In the genomic region with DNA sequence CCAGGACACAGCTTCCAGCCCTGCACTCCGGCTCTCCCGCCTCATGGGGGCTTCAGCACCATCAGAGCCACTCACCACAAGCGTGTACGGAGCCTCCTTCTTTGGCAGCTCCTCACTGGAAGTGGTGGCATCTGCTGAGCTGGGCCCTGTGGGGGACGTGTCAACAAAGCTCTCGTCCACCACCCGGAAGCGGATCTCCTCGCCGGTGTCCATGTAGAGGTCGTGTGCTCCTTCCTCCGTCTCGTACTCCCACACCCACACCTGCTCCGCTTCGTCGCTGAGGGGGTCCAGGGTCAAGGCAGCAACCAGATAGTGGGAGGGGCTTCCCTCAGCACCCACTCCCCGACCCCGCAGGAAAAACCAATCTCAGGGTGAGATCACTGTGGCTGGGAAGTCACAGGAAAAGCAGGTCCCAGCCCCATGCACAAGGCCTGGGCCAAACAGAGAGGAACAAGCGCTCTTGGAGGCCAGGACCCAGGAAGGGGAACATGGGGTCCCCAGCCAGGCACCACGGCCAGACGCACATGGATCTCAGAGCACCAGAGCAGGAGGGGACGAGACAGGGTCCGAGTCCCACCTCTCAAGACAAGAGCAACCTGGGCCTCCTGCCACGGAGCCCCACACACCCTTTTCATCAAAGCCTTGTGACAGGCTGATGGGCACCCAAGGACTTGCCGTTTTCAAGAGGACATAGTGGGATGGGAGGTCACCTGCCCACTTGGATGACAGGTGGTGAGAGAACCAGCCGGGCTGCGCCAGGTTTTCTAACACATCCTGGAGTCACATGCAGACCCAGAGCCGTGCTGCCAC, we compare ENCODE assay signal across 21 cellular contexts. TPM values are rescaled to one million over a fixed set of nuclear protein-coding genes. Genes with fewer than 3 reads are reported as not detected.
DNase-seq lines count a peak whose midpoint lies in the region; ATAC-seq, FAIRE-seq and TF ChIP-seq lines count a peak whose summit lies in the region.
"Had no signal": no experiment of that assay in that cellular context is flagged by ENCODE, and none has a peak within 500 bp of the region (broad histone marks: within the 10 kb centered on the region; RNA-seq: fewer than 3 reads in every experiment).

No MANE protein-coding gene starts in this region.

- 95 to 96% methylated on average over 23 to 28 of the region's 28 CpGs for WGBS in endodermal cell (ENCODE audit: insufficient coverage in 1 of 2, insufficient read length in 1 of 2), 2 experiments
- WGBS in neuronal stem cell (ENCODE audit: extremely low coverage in 2 of 2, insufficient read length in 2 of 2, insufficient replicate concordance in 1 of 2), 2 donors: no CpG with 5 or more reads among the region's 28 CpGs

- DNase-seq in T-helper 17 cell: no peak
- no peak for DNase-seq in endodermal cell
- DNase-seq in neuronal stem cell (ENCODE audit: low spot score): no peak
- DNase-seq in DMS114 treated with DMSO at 0.1 percent for 48 hours (lab: John Stamatoyannopoulos, UW; ENCODE audit: unreplicated experiment): no peak
- no peak for DNase-seq in NCI-H2107 treated with DMSO at 0.1 percent for 48 hours (lab: John Stamatoyannopoulos, UW; ENCODE audit: unreplicated experiment)
- no peak for DNase-seq in vagina (ENCODE audit: extremely low spot score in 2 of 2)
- no peak for DNase-seq in GM19239 (ENCODE audit: insufficient read length, low spot score)
- DNase-seq: activated CD4-positive, alpha-beta T cell treated with anti-CD3 and anti-CD28 coated beads, Interleukin-2, amount 10 ng/mL, durations not matched to agents 24 days and 14 days; activated CD8-positive, alpha-beta memory T cell treated with anti-CD3 and anti-CD28 coated beads, Interleukin-2, amount 50 U/mL, for 48 hours; activated naive CD4-positive, alpha-beta T cell; CD4-positive, alpha-beta T cell; DMS79; esophagus squamous epithelium; naive B cell; NCI-H345; transverse colon had no signal

- no peak overlapping the region for H3K14ac ChIP-seq in neuronal stem cell (ENCODE audit: low read length)

- TF ChIP-seq POLR2A in vagina (IDR thresholded peaks at IDR 0.05): no peak

- peaks cover 2% of the 10 kb centered on the region for H3K4me1 ChIP-seq in endodermal cell (ENCODE audit: control insufficient read depth, insufficient read depth, low read length)
- no peaks in the 10 kb centered on the region for H3K4me1 ChIP-seq in neuronal stem cell (ENCODE audit: control insufficient read depth in 2 of 2, insufficient read depth in 1 of 2, low read depth in 1 of 2, low read length in 2 of 2)
- H3K4me1 ChIP-seq in vagina: peaks cover 7% of the 10 kb centered on the region

- H3K27ac ChIP-seq in 22Rv1 (peak overlapping the region; percentile 26; the same call in 1 of the 2 replicates), endodermal cell (ENCODE audit: low read depth, low read length) (no peak overlapping the region), neuronal stem cell (replicated peaks; ENCODE audit: low read length) (no peak overlapping the region), vagina (no peak overlapping the region)
- H3K27ac ChIP-seq: transverse colon had no signal

- H3K27ac Mint-ChIP-seq in T-helper 17 cell (peak overlapping the region; percentile 39), endodermal cell (peak overlapping the region; percentile 70)
- H3K27ac Mint-ChIP-seq: activated CD4-positive, alpha-beta T cell treated with anti-CD3 and anti-CD28 coated beads, Interleukin-2, amount 10 ng/mL, durations not matched to agents 24 days and 14 days; CD4-positive, alpha-beta T cell; GM23338 had no signal

- no peak overlapping the region for H2BK5ac ChIP-seq in neuronal stem cell (ENCODE audit: low read length)

- no peaks in the 10 kb centered on the region for H3K9me3 ChIP-seq in T-helper 17 cell (ENCODE audit: control insufficient read depth, low read length, poor library complexity, severe bottlenecking)
- H3K9me3 ChIP-seq in endodermal cell (ENCODE audit: control insufficient read depth, low read length): no peaks in the 10 kb centered on the region
- H3K9me3 ChIP-seq in neuronal stem cell (replicated peaks in 1 of 2; ENCODE audit: control insufficient read depth in 2 of 2, insufficient read depth in 1 of 2, low read depth in 1 of 2, low read length in 2 of 2): no peaks in the 10 kb centered on the region
- no peaks in the 10 kb centered on the region for H3K9me3 ChIP-seq in vagina
- H3K9me3 ChIP-seq: esophagus squamous epithelium, transverse colon had no signal

- peak overlapping the region; percentile 58 for H3K23ac ChIP-seq in neuronal stem cell (ENCODE audit: low read depth, low read length, poor library complexity)

- H3K36me3 ChIP-seq in endodermal cell (ENCODE audit: control insufficient read depth, insufficient read depth, low read length) (peaks cover 65% of the 10 kb centered on the region), neuronal stem cell (replicated peaks in 1 of 2; ENCODE audit: control insufficient read depth in 2 of 2, insufficient read depth in 2 of 2, low read length in 2 of 2) (peaks cover 54 to 86% of the 10 kb centered on the region in 2 donors), vagina (peaks cover 0 to 39% of the 10 kb centered on the region in 2 donors)

- H3K4me3 Mint-ChIP-seq in T-helper 17 cell (peak overlapping the region; percentile 15), endodermal cell (no peak overlapping the region)
- H3K4me3 Mint-ChIP-seq: activated CD4-positive, alpha-beta T cell treated with anti-CD3 and anti-CD28 coated beads, Interleukin-2, amount 10 ng/mL, durations not matched to agents 24 days and 14 days; CD4-positive, alpha-beta T cell; GM23338 had no signal

- H2AK5ac ChIP-seq in neuronal stem cell (ENCODE audit: low read depth, low read length): no peak overlapping the region

- H3K9me3 Mint-ChIP-seq in endodermal cell: no peaks in the 10 kb centered on the region
- H3K9me3 Mint-ChIP-seq: activated CD4-positive, alpha-beta T cell treated with anti-CD3 and anti-CD28 coated beads, Interleukin-2, amount 10 ng/mL, durations not matched to agents 24 days and 14 days; CD4-positive, alpha-beta T cell; GM23338; naive B cell had no signal

- peaks cover 9% of the 10 kb centered on the region for H3K4me1 Mint-ChIP-seq in T-helper 17 cell
- H3K4me1 Mint-ChIP-seq in endodermal cell: no peaks in the 10 kb centered on the region
- H3K4me1 Mint-ChIP-seq: activated CD4-positive, alpha-beta T cell treated with anti-CD3 and anti-CD28 coated beads, Interleukin-2, amount 10 ng/mL, durations not matched to agents 24 days and 14 days had no signal

- no peak overlapping the region for H3K18ac ChIP-seq in neuronal stem cell (ENCODE audit: low read length)

- TF ChIP-seq CTCF in 22Rv1 (IDR thresholded peaks at IDR 0.05): no peak
- TF ChIP-seq CTCF in endodermal cell (conservative IDR thresholded peaks at IDR 0.05): no peak
- TF ChIP-seq CTCF in vagina (IDR thresholded peaks at IDR 0.05): no peak

- ATAC-seq in T-helper 17 cell: no peak
- ATAC-seq: GM23338 had no signal

- H3K36me3 Mint-ChIP-seq in T-helper 17 cell (ENCODE audit: low read depth) (peaks cover 4% of the 10 kb centered on the region), endodermal cell (ENCODE audit: low read depth) (peaks cover 52% of the 10 kb centered on the region)

- peaks cover 16% of the 10 kb centered on the region for H3K79me1 ChIP-seq in neuronal stem cell (ENCODE audit: low read depth, low read length)

- H3K27me3 ChIP-seq in endodermal cell (ENCODE audit: control insufficient read depth, insufficient read depth, low read length, poor library complexity, severe bottlenecking) (no peaks in the 10 kb centered on the region), neuronal stem cell (ENCODE audit: control insufficient read depth in 3 of 3, insufficient read depth in 3 of 3, low read depth in 1 of 3, low read length in 3 of 3) (no peaks in the 10 kb centered on the region), vagina (no peaks in the 10 kb centered on the region)
- H3K27me3 ChIP-seq: esophagus squamous epithelium, transverse colon had no signal

- H3K4me3 ChIP-seq in endodermal cell (ENCODE audit: low read length) (no peak overlapping the region), neuronal stem cell (ENCODE audit: low read length in 2 of 2) (peak overlapping the region in 1 of 2 donors; percentile 39), vagina (no peak overlapping the region)
- H3K4me3 ChIP-seq: esophagus squamous epithelium, GM23338, transverse colon had no signal

- H4K91ac ChIP-seq in neuronal stem cell (ENCODE audit: low read depth, low read length, poor library complexity): no peak overlapping the region

- H3K4me2 ChIP-seq in neuronal stem cell (ENCODE audit: insufficient read depth, low read length, poor library complexity, severe bottlenecking): no peak overlapping the region
- H3K4me2 ChIP-seq: GM23338 had no signal

- H2BK12ac ChIP-seq in neuronal stem cell (ENCODE audit: low read length): no peak overlapping the region

- H2BK120ac ChIP-seq in neuronal stem cell (ENCODE audit: low read depth, low read length): peak overlapping the region; percentile 64

- no peak overlapping the region for H3K4ac ChIP-seq in neuronal stem cell (ENCODE audit: low read length)

- no peak overlapping the region for H4K8ac ChIP-seq in neuronal stem cell (ENCODE audit: low read depth, low read length)

- no peak overlapping the region for H2AFZ ChIP-seq in neuronal stem cell (ENCODE audit: low read length)
- H2AFZ ChIP-seq: GM23338 had no signal

- H3K27me3 Mint-ChIP-seq in T-helper 17 cell (no peaks in the 10 kb centered on the region), endodermal cell (ENCODE audit: insufficient read depth) (no peaks in the 10 kb centered on the region)
- H3K27me3 Mint-ChIP-seq: activated CD4-positive, alpha-beta T cell treated with anti-CD3 and anti-CD28 coated beads, Interleukin-2, amount 10 ng/mL, durations not matched to agents 24 days and 14 days; CD4-positive, alpha-beta T cell; naive B cell; progenitor cell of endocrine pancreas had no signal

- no peak overlapping the region for H2BK15ac ChIP-seq in neuronal stem cell (ENCODE audit: low read length)

- intact Hi-C loops in vagina (cut with DNase I): no loop called here

- no peak for FAIRE-seq in GM19239 (lab: Jason Lieb, UNC)
- FAIRE-seq: GM18507, RCC 7860 had no signal

- H3K9ac ChIP-seq in endodermal cell (ENCODE audit: extremely low read depth, low read length, poor library complexity, severe bottlenecking): no peak overlapping the region
- H3K9ac ChIP-seq in neuronal stem cell (ENCODE audit: low read depth, low read length, poor library complexity): no peak overlapping the region

RNA-seq across cellular contexts. Expression of gene POLR3H, which starts 13.5 kb away (rescaled TPM):
- total RNA-seq in T-helper 17 cell: 10 to 100 TPM; 11.2 to 19.5 TPM
- 10 to 100 TPM; 30.1 to 32.6 TPM for total RNA-seq in endodermal cell
- 19.1 TPM for polyA plus RNA-seq in endodermal cell (2013, experiment 1 of 2)
- polyA plus RNA-seq in endodermal cell (2013, experiment 2 of 2): 20.1 TPM
- polyA plus RNA-seq in neuronal stem cell (2013, experiment 1 of 2): 16.8 TPM
- polyA plus RNA-seq in neuronal stem cell (2013, experiment 2 of 2): 16.3 TPM
- total RNA-seq in vagina: 21.4 TPM

RNA-seq across cellular contexts. Expression of gene CSDC2, which starts 30.0 kb away (rescaled TPM):
- total RNA-seq in T-helper 17 cell (not detected), endodermal cell (under 1 TPM; 0.27 to 0.90 TPM), vagina (29.7 TPM)
- 4.9 TPM for polyA plus RNA-seq in endodermal cell (2013, experiment 1 of 2)
- 4.2 TPM for polyA plus RNA-seq in endodermal cell (2013, experiment 2 of 2)
- 1.4 TPM for polyA plus RNA-seq in neuronal stem cell (2013, experiment 1 of 2)
- polyA plus RNA-seq in neuronal stem cell (2013, experiment 2 of 2): 1.4 TPM
- total RNA-seq: activated CD4-positive, alpha-beta T cell treated with anti-CD3 and anti-CD28 coated beads, Interleukin-2, amount 10 ng/mL, durations not matched to agents 24 days and 14 days; CD4-positive, alpha-beta T cell had no signal

RNA-seq across cellular contexts. Expression of gene PMM1, which starts 58.8 kb away (rescaled TPM):
- total RNA-seq in T-helper 17 cell (10 to 100 TPM; 23.1 to 25.3 TPM), endodermal cell (10 to 100 TPM; 19.0 to 32.3 TPM), vagina (40.8 TPM)
- 25.3 TPM for polyA plus RNA-seq in endodermal cell (2013, experiment 1 of 2)
- 26.0 TPM for polyA plus RNA-seq in endodermal cell (2013, experiment 2 of 2)
- 13.7 TPM for polyA plus RNA-seq in neuronal stem cell (2013, experiment 1 of 2)
- polyA plus RNA-seq in neuronal stem cell (2013, experiment 2 of 2): 12.6 TPM

Comparison
In these comparisons a context has a peak if more than half of its experiments do, and no peak if none do; other contexts are left out.
1. RNA of gene CSDC2, which starts 30.0 kb away (total RNA-seq): 29.7 TPM in vagina (single experiment); 0.27 to 0.90 TPM in endodermal cell and not detected in T-helper 17 cell; every median in the first group is over 10 times any median in the second.